In the genomic region with DNA sequence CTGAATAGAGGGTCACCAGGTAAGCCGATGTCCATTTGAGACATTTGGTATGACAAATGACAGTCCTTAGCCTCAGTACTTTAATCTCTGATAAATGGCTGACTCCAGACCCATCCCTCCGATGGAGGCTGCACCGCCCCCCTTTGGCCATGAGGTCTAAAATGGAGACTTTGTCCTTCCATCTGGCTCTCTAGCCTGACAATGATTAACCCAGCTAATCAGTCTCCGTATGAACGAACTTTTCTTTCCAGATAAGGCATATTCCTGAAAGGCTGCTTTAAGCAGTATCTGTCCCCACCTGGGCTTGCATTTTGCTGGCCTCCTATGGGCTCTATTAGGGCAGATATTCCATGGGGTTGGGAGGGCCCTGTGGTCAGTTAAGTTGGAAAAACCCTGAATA, we compare ENCODE assay signal across 17 cellular contexts. TPM values are rescaled to one million over a fixed set of nuclear protein-coding genes. Genes with fewer than 3 reads are reported as not detected.
A peak's percentile ranks its signal among the peaks of the same experiment; 100 is the strongest.
DNase-seq lines count a peak whose midpoint lies in the region; ATAC-seq and TF ChIP-seq lines count a peak whose summit lies in the region.
"Had no signal": no experiment of that assay in that cellular context is flagged by ENCODE, and none has a peak within 500 bp of the region (broad histone marks: within the 10 kb centered on the region; RNA-seq: fewer than 3 reads in every experiment).

No MANE protein-coding gene starts in this region.

- no peak overlapping the region for H3K4me3 Mint-ChIP-seq in endodermal cell
- no peak overlapping the region for H3K4me3 Mint-ChIP-seq in activated T-helper 2 cell treated with anti-CD3 and anti-CD28 coated beads, Interferon-gamma antibody, Interleukin-2, Interleukin-4, amounts not matched to agents 10 μg/mL and 5 μg/mL and 100 μg/mL, durations not matched to agents 14 hours and 24 hours and 36 hours (ENCODE audit: low read depth)

- H3K27me3 Mint-ChIP-seq in endodermal cell (ENCODE audit: insufficient read depth), result peaks cover 26% of the 10 kb centered on the region
- peaks cover 13% of the 10 kb centered on the region for H3K27me3 Mint-ChIP-seq in activated T-helper 2 cell treated with anti-CD3 and anti-CD28 coated beads, Interferon-gamma antibody, Interleukin-2, Interleukin-4, amounts not matched to agents 10 μg/mL and 5 μg/mL and 100 μg/mL, durations not matched to agents 14 hours and 24 hours and 36 hours (ENCODE audit: low read depth)

- intact Hi-C loops in activated T-helper 2 cell treated with anti-CD3 and anti-CD28 coated beads, Interferon-gamma antibody, Interleukin-2, Interleukin-4, amounts not matched to agents 10 μg/mL and 5 μg/mL and 100 μg/mL, durations not matched to agents 14 hours and 24 hours and 36 hours (cut with micrococcal nuclease), result no loop called here
- intact Hi-C loops in left cardiac atrium (cut with DNase I), result no loop called here

- H3K9ac ChIP-seq in endodermal cell (ENCODE audit: extremely low read depth, low read length, poor library complexity, severe bottlenecking), result no peak overlapping the region

- DNase-seq in NCI-H82 treated with DMSO at 0.1 percent for 48 hours (lab: John Stamatoyannopoulos, UW; ENCODE audit: unreplicated experiment), result peak; percentile 9
- no peak for DNase-seq in endodermal cell
- DNase-seq in mucosa of gallbladder (ENCODE audit: low spot score), result peak; percentile 33
- DNase-seq in activated T-helper 2 cell treated with anti-CD3 and anti-CD28 coated beads, Interferon-gamma antibody, Interleukin-2, Interleukin-4, amounts not matched to agents 10 μg/mL and 5 μg/mL and 100 μg/mL, durations not matched to agents 14 hours and 24 hours and 36 hours (ENCODE audit: low spot score), result no peak
- no peak for DNase-seq in left cardiac atrium
- DNase-seq in dedifferentiated amniotic fluid mesenchymal stem cell (ENCODE audit: extremely low spot score), result no peak
- no peak for DNase-seq in stimulated activated CD4-positive, alpha-beta T cell treated with anti-CD3 and anti-CD28 coated beads, Interleukin-12 subunit alpha, Interleukin-12 subunit beta, amount 100 ng/mL, for 4 hours
- DNase-seq: Karpas-422, NCI-H1105 treated with DMSO at 0.1 percent for 48 hours, NCI-H187, NCI-H446, NCI-H774, SHP77 had no signal

- H3K27me3 ChIP-seq in endodermal cell (ENCODE audit: control insufficient read depth, insufficient read depth, low read length, poor library complexity, severe bottlenecking), result peaks cover 16% of the 10 kb centered on the region

- ATAC-seq in left cardiac atrium, result no peak
- ATAC-seq: Panc1, SK-N-SH treated with all-trans-retinoic acid at 6 μM for 48 hours had no signal

- H3K4me1 ChIP-seq in endodermal cell (ENCODE audit: control insufficient read depth, insufficient read depth, low read length), result peaks cover 4% of the 10 kb centered on the region

- H3K27ac Mint-ChIP-seq in endodermal cell, result no peak overlapping the region
- H3K27ac Mint-ChIP-seq in activated T-helper 2 cell treated with anti-CD3 and anti-CD28 coated beads, Interferon-gamma antibody, Interleukin-2, Interleukin-4, amounts not matched to agents 10 μg/mL and 5 μg/mL and 100 μg/mL, durations not matched to agents 14 hours and 24 hours and 36 hours, result no peak overlapping the region

- no peaks in the 10 kb centered on the region for H3K36me3 Mint-ChIP-seq in endodermal cell (ENCODE audit: low read depth)
- H3K36me3 Mint-ChIP-seq in activated T-helper 2 cell treated with anti-CD3 and anti-CD28 coated beads, Interferon-gamma antibody, Interleukin-2, Interleukin-4, amounts not matched to agents 10 μg/mL and 5 μg/mL and 100 μg/mL, durations not matched to agents 14 hours and 24 hours and 36 hours (ENCODE audit: low read depth), result no peaks in the 10 kb centered on the region

- no peaks in the 10 kb centered on the region for H3K36me3 ChIP-seq in endodermal cell (ENCODE audit: control insufficient read depth, insufficient read depth, low read length)

- peaks cover 20% of the 10 kb centered on the region for H3K9me3 ChIP-seq in endodermal cell (ENCODE audit: control insufficient read depth, low read length)

- 86 to 93% methylated on average over 2 to 5 of the region's 5 CpGs for WGBS in endodermal cell (ENCODE audit: insufficient coverage in 1 of 2, insufficient read length in 1 of 2), 2 experiments

- H3K4me3 ChIP-seq in endodermal cell (ENCODE audit: low read length), result no peak overlapping the region

- H3K4me1 Mint-ChIP-seq in endodermal cell, result peaks cover 13% of the 10 kb centered on the region
- H3K4me1 Mint-ChIP-seq in activated T-helper 2 cell treated with anti-CD3 and anti-CD28 coated beads, Interferon-gamma antibody, Interleukin-2, Interleukin-4, amounts not matched to agents 10 μg/mL and 5 μg/mL and 100 μg/mL, durations not matched to agents 14 hours and 24 hours and 36 hours (ENCODE audit: low read depth), result no peaks in the 10 kb centered on the region

- TF ChIP-seq CTCF in 22Rv1 (IDR thresholded peaks at IDR 0.05) (0 out of 2 replicates have a peak, but pooled peaks have one; percentile 12), endodermal cell (conservative IDR thresholded peaks at IDR 0.05) (peak; percentile 42)

- H3K27ac ChIP-seq in 22Rv1 (no peak overlapping the region), endodermal cell (ENCODE audit: low read depth, low read length) (no peak overlapping the region)
- H3K27ac ChIP-seq: C4-2B had no signal

- H3K9me3 Mint-ChIP-seq in endodermal cell, result peaks cover 14% of the 10 kb centered on the region
- H3K9me3 Mint-ChIP-seq in activated T-helper 2 cell treated with anti-CD3 and anti-CD28 coated beads, Interferon-gamma antibody, Interleukin-2, Interleukin-4, amounts not matched to agents 10 μg/mL and 5 μg/mL and 100 μg/mL, durations not matched to agents 14 hours and 24 hours and 36 hours, result peaks cover 14% of the 10 kb centered on the region

RNA-seq across cellular contexts. Expression of a gene that starts 10.8 kb away (rescaled TPM):
- total RNA-seq in endodermal cell (under 1 TPM; 0.22 to 0.33 TPM), mucosa of gallbladder (8.2 TPM), left cardiac atrium (100 to 1,000 TPM; 429 to 452 TPM)
- 0.78 TPM for polyA plus RNA-seq in endodermal cell (2013, experiment 1 of 2)
- 0.58 TPM for polyA plus RNA-seq in endodermal cell (2013, experiment 2 of 2)
- total RNA-seq in activated T-helper 2 cell treated with anti-CD3 and anti-CD28 coated beads, Interferon-gamma antibody, Interleukin-2, Interleukin-4, amounts not matched to agents 10 μg/mL and 5 μg/mL and 100 μg/mL, durations not matched to agents 14 hours and 24 hours and 36 hours, result not detected in 2 replicates

Comparison
In these comparisons a context has a peak if more than half of its experiments do, and no peak if none do; other contexts are left out.
1. DNase-seq: peak in NCI-H82 treated with DMSO at 0.1 percent for 48 hours (single experiment) and mucosa of gallbladder (single experiment); none in endodermal cell (single experiment), activated T-helper 2 cell treated with anti-CD3 and anti-CD28 coated beads, Interferon-gamma antibody, Interleukin-2, Interleukin-4, amounts not matched to agents 10 μg/mL and 5 μg/mL and 100 μg/mL, durations not matched to agents 14 hours and 24 hours and 36 hours (single experiment), left cardiac atrium (single experiment), dedifferentiated amniotic fluid mesenchymal stem cell (single experiment) and stimulated activated CD4-positive, alpha-beta T cell treated with anti-CD3 and anti-CD28 coated beads, Interleukin-12 subunit alpha, Interleukin-12 subunit beta, amount 100 ng/mL, for 4 hours (single experiment).
2. RNA of a gene that starts 10.8 kb away (total RNA-seq): 429 to 452 TPM in left cardiac atrium; 8.2 TPM in mucosa of gallbladder (single experiment), 0.22 to 0.33 TPM in endodermal cell and not detected in activated T-helper 2 cell treated with anti-CD3 and anti-CD28 coated beads, Interferon-gamma antibody, Interleukin-2, Interleukin-4, amounts not matched to agents 10 μg/mL and 5 μg/mL and 100 μg/mL, durations not matched to agents 14 hours and 24 hours and 36 hours; every median in the first group is over 10 times any median in the second.